In genomic region chr10:79068562-79069324, GRCh38 we compare ENCODE assay signal across 8 cellular contexts. TPM values are rescaled to one million over a fixed set of nuclear protein-coding genes. Genes with fewer than 3 reads are reported as not detected.
DNase-seq lines count a peak whose midpoint lies in the region; ATAC-seq and TF ChIP-seq lines count a peak whose summit lies in the region.

Gene ZMIZ1, plus strand, starts transcription at chr10:79068966. Its CDS starts 132,667 bp downstream, at chr10:79201633.

- DNase-seq in GM12864 (ENCODE audit: low read depth) (peak; percentile 57), NCI-H1092 (lab: John Stamatoyannopoulos, UW) (peak; percentile 69), T follicular helper cell (ENCODE audit: low read depth) (peak; percentile 73), heart left ventricle (peak; percentile 91 to 94 (median 92)), posterior cingulate gyrus (peak; percentile 75 to 97 (median 84)), type B pancreatic cell (ENCODE audit: extremely low spot score, unreplicated experiment) (peak; percentile 91)

- H3K4me3 Mint-ChIP-seq in type B pancreatic cell: peak within 1 kb of the TSS; percentile 98

- peak; percentile 63 for ATAC-seq in HG02610 (IDR thresholded peaks at IDR 0.05; ENCODE audit: unreplicated experiment)
- ATAC-seq in heart left ventricle: peak; percentile 27 to 54 (median 43)

- no peaks in the 10 kb centered on the region for H3K27me3 Mint-ChIP-seq in type B pancreatic cell

- H3K27ac Mint-ChIP-seq in type B pancreatic cell: peak within 1 kb of the TSS; percentile 91

- no peaks in the 10 kb centered on the region for H3K9me3 Mint-ChIP-seq in type B pancreatic cell

- no peaks in the 10 kb centered on the region for H3K36me3 Mint-ChIP-seq in type B pancreatic cell

- H3K36me3 ChIP-seq in heart left ventricle: no peaks in the 10 kb centered on the region

- no peaks in the 10 kb centered on the region for H3K9me3 ChIP-seq in heart left ventricle

- no peaks in the 10 kb centered on the region for H3K27me3 ChIP-seq in heart left ventricle

- peak; percentile 37 to 90 for TF ChIP-seq POLR2A in heart left ventricle (IDR thresholded peaks at IDR 0.05)

- H3K4me1 Mint-ChIP-seq in type B pancreatic cell (ENCODE audit: unreplicated experiment): peaks cover 33% of the 10 kb centered on the region

- WGBS in adipose tissue, 3 donors: 0 to 1% (median 0%) methylated on average over 65 to 92 of the region's 92 CpGs
- WGBS in heart left ventricle, 4 donors: 0 to 1% (median 0%) methylated on average over 60 to 92 of the region's 92 CpGs

- H3K4me1 ChIP-seq in heart left ventricle: peaks cover 10 to 48% (median 41%) of the 10 kb centered on the region in 12 donors

- TF ChIP-seq CTCF in GM12864 (IDR thresholded peaks at IDR 0.05; ENCODE audit: low read depth, low read length, missing control alignments) (peak; percentile 26), heart left ventricle (IDR thresholded peaks at IDR 0.05) (peak in 6 of 12 donors; percentile 6 to 50 (median 36)), type B pancreatic cell (conservative IDR thresholded peaks at IDR 0.05) (peak; percentile 30)

- peak within 1 kb of the TSS; percentile 78 for H3K4me3 ChIP-seq in GM12864 (ENCODE audit: low read depth, low read length)
- H3K4me3 ChIP-seq in heart left ventricle: peak within 1 kb of the TSS; percentile 76 to 99 (median 92)

- H3K27ac ChIP-seq in adipose tissue (ENCODE audit: low read depth, low read length) (peak within 1 kb of the TSS; percentile 74), heart left ventricle (peak within 1 kb of the TSS; percentile 95 to 100 (median 98))

- intact Hi-C loops in heart left ventricle (cut with DNase I) (loop anchor here (1.0 to 10.0 kb wide), 24 partner anchors 70 to 1024 kb away; no protein-coding TSS in a partner anchor), posterior cingulate gyrus (cut with DNase I) (loop anchor here (1.0 to 10.0 kb wide), 3 partner anchors 94 to 766 kb away; no protein-coding TSS in a partner anchor)

RNA-seq across cellular contexts. Expression of gene ZMIZ1, which starts in this region (rescaled TPM):
- polyA plus RNA-seq in adipose tissue (10 to 100 TPM; 17.4 to 37.1 (median 26.1) TPM), heart left ventricle (10 to 100 TPM; 19.7 to 45.7 TPM)
- total RNA-seq in heart left ventricle (10 to 100 TPM; 39.8 to 75.4 (median 50.5) TPM), type B pancreatic cell (ENCODE audit: low replicate concordance) (62.2 and 102 TPM in 2 replicates)

Comparison
In these comparisons a context has a peak if more than half of its experiments do, and no peak if none do; other contexts are left out.
1. Peak in every context shown above with its lines: DNase-seq, ATAC-seq, H3K4me3 ChIP-seq and H3K27ac ChIP-seq.